8 cellular contexts compared by ENCODE assay signal in genomic region chr4:6268650-6269399, GRCh38. TPM values are rescaled to one million over a fixed set of nuclear protein-coding genes. Genes with fewer than 3 reads are reported as not detected.
A peak's percentile ranks its signal among the peaks of the same experiment; 100 is the strongest.
DNase-seq lines count a peak whose midpoint lies in the region; ATAC-seq and TF ChIP-seq lines count a peak whose summit lies in the region.

No MANE protein-coding gene starts in this region.

- no peaks in the 10 kb centered on the region for H3K9me3 Mint-ChIP-seq in naive thymus-derived CD4-positive, alpha-beta T cell

- H3K27me3 ChIP-seq in mammary epithelial cell (ENCODE audit: insufficient read depth, low read length), result no peaks in the 10 kb centered on the region
- H3K27me3 ChIP-seq in naive thymus-derived CD4-positive, alpha-beta T cell (ENCODE audit: control insufficient read depth in 2 of 2, insufficient read depth in 2 of 2, low read length in 2 of 2), result no peaks in the 10 kb centered on the region

- H3K4me3 ChIP-seq in mammary epithelial cell (replicated peaks in 1 of 3; ENCODE audit: insufficient read depth in 1 of 3, low read depth in 2 of 3, low read length in 3 of 3), result peak overlapping the region; percentile 31 to 36 (median 34)
- peak overlapping the region; percentile 82 for H3K4me3 ChIP-seq in naive thymus-derived CD4-positive, alpha-beta T cell (ENCODE audit: low read length)

- peak overlapping the region; percentile 72 for H3K4me2 ChIP-seq in mammary epithelial cell (ENCODE audit: insufficient read depth, low read depth, low read length)

- peaks cover 19 to 31% (median 25%) of the 10 kb centered on the region in 7 donors for H3K4me1 Mint-ChIP-seq in naive thymus-derived CD4-positive, alpha-beta T cell

- H3K27me3 Mint-ChIP-seq in naive thymus-derived CD4-positive, alpha-beta T cell, result peaks cover 0 to 44% (median 3%) of the 10 kb centered on the region in 5 donors

- DNase-seq in mammary epithelial cell (no peak), sciatic nerve (ENCODE audit: low spot score) (no peak)
- DNase-seq in naive thymus-derived CD4-positive, alpha-beta T cell, result peak in 2 of 9 donors; percentile 32 to 39
- no peak for DNase-seq in stimulated activated CD4-positive, alpha-beta T cell treated with anti-CD3 and anti-CD28 coated beads, Interleukin-4, amount 100 ng/mL, for 4 hours

- 57% methylated on average over 11 of the region's 13 CpGs for WGBS in mammary epithelial cell (ENCODE audit: low coverage, missing lambda C conversion rate)

- POLR2A ChIA-PET in naive thymus-derived CD4-positive, alpha-beta T cell (lab: Charles Lee), result interaction anchor here (0.6 kb wide), 1 partner anchor 1778 kb away, joined by 3 read pairs; no protein-coding TSS in a partner anchor

- H3K27ac Mint-ChIP-seq in naive thymus-derived CD4-positive, alpha-beta T cell, result peak overlapping the region; percentile 24 to 84 (median 60)

- H3K9ac ChIP-seq in mammary epithelial cell (ENCODE audit: insufficient read depth, low read length), result no peak overlapping the region

- peaks cover 35% of the 10 kb centered on the region for H3K4me1 ChIP-seq in mammary epithelial cell (ENCODE audit: insufficient read depth, low read length)
- peaks cover 8% of the 10 kb centered on the region in 2 donors for H3K4me1 ChIP-seq in naive thymus-derived CD4-positive, alpha-beta T cell (ENCODE audit: control insufficient read depth in 2 of 2, insufficient read depth in 2 of 2, low read length in 2 of 2)

- no peaks in the 10 kb centered on the region for H3K36me3 ChIP-seq in mammary epithelial cell (ENCODE audit: insufficient read depth, low read length)
- H3K36me3 ChIP-seq in naive thymus-derived CD4-positive, alpha-beta T cell (ENCODE audit: control insufficient read depth in 2 of 3, insufficient read depth in 3 of 3, low read length in 3 of 3), result no peaks in the 10 kb centered on the region

- no peaks in the 10 kb centered on the region for H3K9me3 ChIP-seq in mammary epithelial cell (replicated peaks; ENCODE audit: insufficient read depth, low read length)
- H3K9me3 ChIP-seq in naive thymus-derived CD4-positive, alpha-beta T cell (ENCODE audit: control insufficient read depth in 2 of 3, low read length in 3 of 3), result no peaks in the 10 kb centered on the region

- H3K4me3 Mint-ChIP-seq in naive thymus-derived CD4-positive, alpha-beta T cell, result peak overlapping the region; percentile 76 to 91 (median 89)

- CTCF ChIA-PET in mammary epithelial cell (lab: Charles Lee; ENCODE audit: low non-redundant PET), result interaction anchor here (0.7 kb wide), 1 partner anchor 699 kb away, joined by 5 read pairs; no protein-coding TSS in a partner anchor
- CTCF ChIA-PET in naive thymus-derived CD4-positive, alpha-beta T cell (lab: Charles Lee), result no interaction called here

- ATAC-seq in HG03095 (IDR thresholded peaks at IDR 0.05; ENCODE audit: unreplicated experiment), result peak; percentile 7
- peak; percentile 6 for ATAC-seq in naive thymus-derived CD4-positive, alpha-beta T cell
- ATAC-seq in sciatic nerve, result no peak
- ATAC-seq in GM21390 (IDR thresholded peaks at IDR 0.05; ENCODE audit: unreplicated experiment), result no peak
- ATAC-seq in HG02884 (IDR thresholded peaks at IDR 0.05; ENCODE audit: unreplicated experiment), result no peak

- H4K20me1 ChIP-seq in mammary epithelial cell (ENCODE audit: insufficient read depth, low read length), result no peaks in the 10 kb centered on the region

- dilution Hi-C loops in mammary epithelial cell (cut with HindIII; ENCODE audit: low sequenced_read_pairs), result no loop called here

- no peaks in the 10 kb centered on the region for H3K36me3 Mint-ChIP-seq in naive thymus-derived CD4-positive, alpha-beta T cell

- no TSS peak for BruUV-seq in mammary epithelial cell (replicated peaks; lab: Mats Ljungman, UMichigan)

- H3K79me2 ChIP-seq in mammary epithelial cell (ENCODE audit: insufficient read depth, low read length), result no peaks in the 10 kb centered on the region

- TF ChIP-seq CTCF in C4-2B (conservative IDR thresholded peaks at IDR 0.05), result no peak
- TF ChIP-seq CTCF in mammary epithelial cell (conservative IDR thresholded peaks at IDR 0.05 in 1 of 2, IDR thresholded peaks at IDR 0.05 in 1 of 2; ENCODE audit: extremely low read depth in 1 of 2, insufficient read depth in 1 of 2, low read depth in 1 of 2, low read length in 2 of 2), result no peak

- in situ Hi-C loops in mammary epithelial cell (cut with MboI; ENCODE audit: low sequenced_read_pairs in 2 of 2), result no loop called here

- peak overlapping the region; percentile 89 for H2AFZ ChIP-seq in mammary epithelial cell (ENCODE audit: low read depth, low read length)

- H3K27ac ChIP-seq in C4-2B (peak overlapping the region; percentile 83), mammary epithelial cell (ENCODE audit: insufficient read depth, low read depth, low read length) (no peak overlapping the region)
- H3K27ac ChIP-seq in naive thymus-derived CD4-positive, alpha-beta T cell (ENCODE audit: low read depth, low read length), result peak overlapping the region; percentile 56

- intact Hi-C loops in mammary epithelial cell (cut with micrococcal nuclease), result loop anchor here (10.0 kb wide), 1 partner anchor 436 kb away; the partner anchor contains the start of gene MRFAP1L1
- intact Hi-C loops in naive thymus-derived CD4-positive, alpha-beta T cell (cut with micrococcal nuclease), result loop anchor here (1.0 to 5.0 kb wide), 6 partner anchors 38 to 1882 kb away; partner anchors contain the start of genes JAKMIP1 (in 1 of the 2), KIAA0232 (in 1 of the 2), MRFAP1 (in 1 of the 2) and NSG1 (in 1 of the 2)
- intact Hi-C loops in sciatic nerve (cut with DNase I), result no loop called here

RNA-seq across cellular contexts. Expression of gene WFS1, which starts 0.8 kb away (rescaled TPM):
- 10 to 100 TPM; 13.3 to 17.8 TPM for total RNA-seq in mammary epithelial cell
- 15.5 TPM for polyA plus RNA-seq in mammary epithelial cell
- polyA minus RNA-seq in mammary epithelial cell, result 19.4 TPM
- total RNA-seq in naive thymus-derived CD4-positive, alpha-beta T cell, result 1 to 10 TPM; 2.8 to 6.7 (median 4.4) TPM
- 1 to 10 TPM; 3.2 to 5.2 TPM for polyA plus RNA-seq in naive thymus-derived CD4-positive, alpha-beta T cell
- total RNA-seq in sciatic nerve, result 39.2 TPM

Comparison
In these comparisons a context has a peak if more than half of its experiments do, and no peak if none do; other contexts are left out.
1. ATAC-seq: peak in HG03095 (single experiment) and naive thymus-derived CD4-positive, alpha-beta T cell (single experiment); none in sciatic nerve (single experiment), GM21390 (single experiment) and HG02884 (single experiment).